In genomic region chr12:106342397-106343212, GRCh38 we compare ENCODE assay signal across 9 cellular contexts. TPM values are rescaled to one million over a fixed set of nuclear protein-coding genes. Genes with fewer than 3 reads are reported as not detected.
DNase-seq lines count a peak whose midpoint lies in the region; ATAC-seq and TF ChIP-seq lines count a peak whose summit lies in the region.
"Had no signal": no experiment of that assay in that cellular context is flagged by ENCODE, and none has a peak within 500 bp of the region (broad histone marks: within the 10 kb centered on the region; RNA-seq: fewer than 3 reads in every experiment).

No MANE protein-coding gene starts in this region.

- TF ChIP-seq CTCF in body of pancreas (IDR thresholded peaks at IDR 0.05) (no peak), stomach (IDR thresholded peaks at IDR 0.05) (no peak)

- H3K36me3 ChIP-seq in body of pancreas (replicated peaks in 1 of 2; ENCODE audit: insufficient read depth in 1 of 2, low read depth in 2 of 2), result peaks cover 0 to 2% of the 10 kb centered on the region in 2 donors
- peaks cover 0 to 83% (median 57%) of the 10 kb centered on the region in 4 donors for H3K36me3 ChIP-seq in stomach

- no peak for TF ChIP-seq EP300 in stomach (IDR thresholded peaks at IDR 0.05)

- DNase-seq in HCEC 1CT, result peak; percentile 62
- peak; percentile 39 to 74 (median 62) for DNase-seq in body of pancreas
- peak; percentile 14 for DNase-seq in kidney glomerular epithelial cell (lab: John Stamatoyannopoulos, UW)
- peak; percentile 49 for DNase-seq in stomach
- DNase-seq in SHP77 treated with DMSO at 0.1 percent for 48 hours (lab: John Stamatoyannopoulos, UW), result no peak
- no peak for DNase-seq in stimulated activated CD4-positive, alpha-beta T cell treated with anti-CD3 and anti-CD28 coated beads, Interleukin-4, amount 100 ng/mL, for 4 hours
- DNase-seq: NCI-H524 treated with DMSO at 0.1 percent for 48 hours had no signal

- ATAC-seq in body of pancreas (peak; percentile 79), HG02884 (IDR thresholded peaks at IDR 0.05; ENCODE audit: unreplicated experiment) (no peak), GM19023 (IDR thresholded peaks at IDR 0.05; ENCODE audit: unreplicated experiment) (no peak)

- 19 to 23% methylated on average over 9 of the region's 9 CpGs for WGBS in body of pancreas, 2 donors
- 23 to 28% (median 26%) methylated on average over 9 of the region's 9 CpGs for WGBS in stomach, 5 donors

- H3K27ac ChIP-seq in body of pancreas, result peak overlapping the region in 3 of 4 donors; percentile 31 to 64 (median 42)
- peak overlapping the region; percentile 29 to 73 (median 65) for H3K27ac ChIP-seq in stomach

- H3K4me3 ChIP-seq in body of pancreas (no peak overlapping the region), stomach (peak overlapping the region in 2 of 4 donors; percentile 4 to 6)

- H3K27me3 ChIP-seq in body of pancreas (no peaks in the 10 kb centered on the region), stomach (no peaks in the 10 kb centered on the region)

- intact Hi-C loops in body of pancreas (cut with DNase I), result no loop called here
- intact Hi-C loops in stomach (cut with DNase I; ENCODE audit: low total_unique reads), result no loop called here

- no peak for TF ChIP-seq POLR2A in body of pancreas (IDR thresholded peaks at IDR 0.05)
- no peak for TF ChIP-seq POLR2A in stomach (IDR thresholded peaks at IDR 0.05)

- peaks cover 21% of the 10 kb centered on the region for H3K4me1 ChIP-seq in body of pancreas
- peaks cover 13 to 30% (median 21%) of the 10 kb centered on the region in 4 donors for H3K4me1 ChIP-seq in stomach

- H3K9me3 ChIP-seq in body of pancreas (no peaks in the 10 kb centered on the region), stomach (no peaks in the 10 kb centered on the region)

RNA-seq across cellular contexts. Expression of gene POLR3B, which starts 14.9 kb away (rescaled TPM):
- 1 to 10 TPM; 9.1 to 9.2 TPM for total RNA-seq in body of pancreas
- total RNA-seq in stomach, result 10 to 100 TPM in 2 of 5 donors, 1 to 10 TPM in 2, under 1 TPM in 1; 0.87 to 31.2 (median 8.8) TPM
- polyA plus RNA-seq in stomach, result 1 to 10 TPM; 2.3 to 2.9 (median 2.4) TPM

RNA-seq across cellular contexts. Expression of gene TCP11L2, which starts 40.1 kb away (rescaled TPM):
- total RNA-seq in body of pancreas (10 to 100 TPM; 16.1 to 19.1 TPM), stomach (10 to 100 TPM in 4 of 5 donors, under 1 TPM in 1; 0.29 to 57.5 (median 32.1) TPM)
- 1 to 10 TPM; 2.3 to 7.5 (median 5.0) TPM for polyA plus RNA-seq in stomach

Comparison
In these comparisons a context has a peak if more than half of its experiments do, and no peak if none do; other contexts are left out.
1. DNase-seq: peak in HCEC 1CT (single experiment), body of pancreas (4 of 4), kidney glomerular epithelial cell (single experiment) and stomach (single experiment); none in SHP77 treated with DMSO at 0.1 percent for 48 hours (single experiment) and stimulated activated CD4-positive, alpha-beta T cell treated with anti-CD3 and anti-CD28 coated beads, Interleukin-4, amount 100 ng/mL, for 4 hours (0 of 2).